ENCODE assay signal across 18 cellular contexts in genomic region chr22:25012743-25013142, GRCh38.
DNase-seq lines count a peak whose midpoint lies in the region; ATAC-seq and TF ChIP-seq lines count a peak whose summit lies in the region.
"Had no signal": no experiment of that assay in that cellular context is flagged by ENCODE, and none has a peak within 500 bp of the region (broad histone marks: within the 10 kb centered on the region; RNA-seq: fewer than 3 reads in every experiment).

No MANE protein-coding gene starts in this region.

- H3K27me3 Mint-ChIP-seq in CD14-positive monocyte (ENCODE audit: low read depth in 3 of 3), result peaks cover under 1 to 9% (median 9%) of the 10 kb centered on the region in 3 donors
- H3K27me3 Mint-ChIP-seq: central memory CD8-positive, alpha-beta T cell had no signal

- no peaks in the 10 kb centered on the region for H3K27me3 ChIP-seq in heart right ventricle
- H3K27me3 ChIP-seq in adrenal gland, result no peaks in the 10 kb centered on the region
- H3K27me3 ChIP-seq in mucosa of rectum (ENCODE audit: control insufficient read depth in 2 of 2, insufficient read depth in 2 of 2, low read length in 2 of 2), result no peaks in the 10 kb centered on the region
- H3K27me3 ChIP-seq in aorta (ENCODE audit: control insufficient read depth in 1 of 2, insufficient read depth in 2 of 2, low read length in 1 of 2), result no peaks in the 10 kb centered on the region
- H3K27me3 ChIP-seq: stomach, uterus had no signal

- peak overlapping the region in 9 of 10 donors; percentile 31 to 77 (median 59) for H3K27ac ChIP-seq in heart right ventricle
- peak overlapping the region in 3 of 5 donors; percentile 31 to 49 (median 41) for H3K27ac ChIP-seq in adrenal gland
- peak overlapping the region; percentile 78 to 86 for H3K27ac ChIP-seq in mucosa of rectum (ENCODE audit: low read depth in 2 of 2, low read length in 2 of 2)
- H3K27ac ChIP-seq in aorta (ENCODE audit: low read depth in 1 of 2, low read length in 2 of 2), result no peak overlapping the region
- H3K27ac ChIP-seq: parathyroid adenoma had no signal

- intact Hi-C loops in heart right ventricle (cut with DNase I) (no loop called here), Right ventricle myocardium inferior (cut with DNase I) (no loop called here), adrenal gland (cut with DNase I) (no loop called here), aorta (cut with DNase I) (no loop called here), CD14-positive monocyte (cut with micrococcal nuclease) (no loop called here)

- TF ChIP-seq POLR2A in adrenal gland (IDR thresholded peaks at IDR 0.05), result no peak

- no peak overlapping the region for H3K27ac Mint-ChIP-seq in CD14-positive monocyte
- H3K27ac Mint-ChIP-seq: activated CD4-positive, alpha-beta T cell treated with anti-CD3 and anti-CD28 coated beads, Interleukin-2, amount 10 ng/mL, durations not matched to agents 7 days and 5 days; CD4-positive, CD25-positive, alpha-beta regulatory T cell had no signal

- no peak for TF ChIP-seq CTCF in heart right ventricle (IDR thresholded peaks at IDR 0.05)
- no peak for TF ChIP-seq CTCF in adrenal gland (IDR thresholded peaks at IDR 0.05)
- TF ChIP-seq CTCF in CD14-positive monocyte (IDR thresholded peaks at IDR 0.05), result no peak

- no peaks in the 10 kb centered on the region for H3K36me3 Mint-ChIP-seq in CD14-positive monocyte
- H3K36me3 Mint-ChIP-seq: CD4-positive, CD25-positive, alpha-beta regulatory T cell; naive thymus-derived CD4-positive, alpha-beta T cell had no signal

- no peaks in the 10 kb centered on the region for H3K4me1 Mint-ChIP-seq in CD14-positive monocyte
- H3K4me1 Mint-ChIP-seq: central memory CD8-positive, alpha-beta T cell had no signal

- H3K4me3 ChIP-seq in heart right ventricle (no peak overlapping the region), adrenal gland (no peak overlapping the region), mucosa of rectum (ENCODE audit: low read length in 2 of 2) (no peak overlapping the region), aorta (ENCODE audit: low read length in 2 of 2) (no peak overlapping the region)
- H3K4me3 ChIP-seq: stomach, uterus had no signal

- H3K36me3 ChIP-seq in heart right ventricle, result no peaks in the 10 kb centered on the region
- no peaks in the 10 kb centered on the region for H3K36me3 ChIP-seq in adrenal gland (replicated peaks in 1 of 2)
- peaks cover 0 to 3% of the 10 kb centered on the region in 2 donors for H3K36me3 ChIP-seq in mucosa of rectum (ENCODE audit: control insufficient read depth in 2 of 2, insufficient read depth in 2 of 2, low read length in 2 of 2)
- no peaks in the 10 kb centered on the region for H3K36me3 ChIP-seq in aorta (ENCODE audit: control insufficient read depth in 1 of 2, insufficient read depth in 2 of 2, low read length in 1 of 2)
- H3K36me3 ChIP-seq: uterus had no signal

- no peak for ATAC-seq in heart right ventricle
- no peak for ATAC-seq in Right ventricle myocardium inferior
- peak; percentile 30 for ATAC-seq in aorta (ENCODE audit: low FRiP score)
- ATAC-seq: naive thymus-derived CD4-positive, alpha-beta T cell had no signal

- H3K4me3 Mint-ChIP-seq in CD14-positive monocyte, result no peak overlapping the region
- H3K4me3 Mint-ChIP-seq: activated CD4-positive, alpha-beta T cell treated with anti-CD3 and anti-CD28 coated beads, Interleukin-2, amount 10 ng/mL, durations not matched to agents 7 days and 5 days; CD4-positive, CD25-positive, alpha-beta regulatory T cell; central memory CD8-positive, alpha-beta T cell; naive thymus-derived CD4-positive, alpha-beta T cell had no signal

- no peak for DNase-seq in heart right ventricle
- no peak for DNase-seq in Right ventricle myocardium inferior (ENCODE audit: missing footprints)
- DNase-seq in adrenal gland, result no peak
- no peak for DNase-seq in aorta
- DNase-seq in NCI-H1092 (lab: John Stamatoyannopoulos, UW), result no peak
- no peak for DNase-seq in CD14-positive monocyte (ENCODE audit: low spot score)
- DNase-seq in amniotic stem cell (lab: John Stamatoyannopoulos, UW), result no peak
- DNase-seq: activated CD4-positive, alpha-beta T cell treated with anti-CD3 and anti-CD28 coated beads, Interleukin-2, amount 10 ng/mL, durations not matched to agents 7 days and 5 days; CD4-positive, CD25-positive, alpha-beta regulatory T cell; DND-41; effector memory CD4-positive, alpha-beta T cell; naive thymus-derived CD4-positive, alpha-beta T cell; NCI-H2081; stomach; uterus had no signal

- H3K9me3 ChIP-seq in heart right ventricle (no peaks in the 10 kb centered on the region), adrenal gland (replicated peaks in 1 of 3) (no peaks in the 10 kb centered on the region), mucosa of rectum (ENCODE audit: control insufficient read depth in 2 of 2, low read length in 2 of 2) (no peaks in the 10 kb centered on the region), aorta (ENCODE audit: control insufficient read depth, low read length) (no peaks in the 10 kb centered on the region)
- H3K9me3 ChIP-seq: stomach, uterus had no signal

- peak overlapping the region in 1 of 2 donors; percentile 36 for H3K9ac ChIP-seq in mucosa of rectum (ENCODE audit: low read depth in 1 of 2, low read length in 2 of 2)
- H3K9ac ChIP-seq: parathyroid adenoma had no signal

- H3K9me3 Mint-ChIP-seq in CD14-positive monocyte, result peaks cover 0 to 3% (median 0%) of the 10 kb centered on the region in 7 donors
- H3K9me3 Mint-ChIP-seq: activated CD4-positive, alpha-beta T cell treated with anti-CD3 and anti-CD28 coated beads, Interleukin-2, amount 10 ng/mL, durations not matched to agents 7 days and 5 days; central memory CD8-positive, alpha-beta T cell had no signal

- H3K4me1 ChIP-seq in heart right ventricle, result peaks cover 0 to 78% (median 27%) of the 10 kb centered on the region in 9 donors
- peaks cover 13 to 24% of the 10 kb centered on the region in 2 donors for H3K4me1 ChIP-seq in adrenal gland (replicated peaks in 1 of 2)
- peaks cover 21 to 39% of the 10 kb centered on the region in 2 donors for H3K4me1 ChIP-seq in mucosa of rectum (ENCODE audit: control insufficient read depth in 2 of 2, insufficient read depth in 2 of 2, low read length in 2 of 2)
- no peaks in the 10 kb centered on the region for H3K4me1 ChIP-seq in aorta (ENCODE audit: control insufficient read depth in 1 of 2, insufficient read depth in 2 of 2, low read length in 2 of 2)
- H3K4me1 ChIP-seq: parathyroid adenoma, uterus had no signal

- WGBS in heart right ventricle, 2 donors, result 48 to 62% methylated on average over 2 of the region's 2 CpGs
- 72 to 88% (median 76%) methylated on average over 2 of the region's 2 CpGs for WGBS in adrenal gland, 4 donors
- WGBS in aorta, 2 donors, result 64 to 65% methylated on average over 2 of the region's 2 CpGs

Comparison
In these comparisons a context has a peak if more than half of its experiments do, and no peak if none do; other contexts are left out.
1. H3K27ac ChIP-seq: peak in heart right ventricle (9 of 10), adrenal gland (3 of 5) and mucosa of rectum (2 of 2); none in aorta (0 of 2).